In the genomic region with DNA sequence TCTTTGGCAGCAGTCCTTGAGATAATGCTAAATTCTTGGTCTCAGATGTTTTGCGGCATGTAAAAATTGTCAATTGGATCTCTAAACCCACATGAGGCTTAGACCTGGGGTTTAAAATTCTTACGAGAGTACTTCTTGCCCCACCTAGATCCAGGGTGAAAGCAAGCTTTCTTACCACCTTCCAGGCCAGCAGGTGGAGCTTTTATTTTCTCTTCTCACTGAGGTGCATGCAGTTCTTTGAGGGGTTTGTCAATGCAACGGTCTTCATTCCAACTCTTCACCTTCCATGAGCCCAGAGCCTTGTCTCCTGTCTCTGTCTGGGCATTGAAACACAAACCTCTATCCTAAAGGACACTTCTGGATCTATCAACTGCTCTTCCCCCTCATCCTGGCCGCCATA, we compare ENCODE assay signal across 16 cellular contexts.
DNase-seq lines count a peak whose midpoint lies in the region; ATAC-seq and TF ChIP-seq lines count a peak whose summit lies in the region.
"Had no signal": no experiment of that assay in that cellular context is flagged by ENCODE, and none has a peak within 500 bp of the region (broad histone marks: within the 10 kb centered on the region; RNA-seq: fewer than 3 reads in every experiment).

No MANE protein-coding gene starts in this region.

- no peaks in the 10 kb centered on the region for H3K79me2 ChIP-seq in Karpas-422 (ENCODE audit: low read length)

- no peaks in the 10 kb centered on the region for H3K9me2 ChIP-seq in Karpas-422 (replicated peaks; ENCODE audit: insufficient read depth, low read length)

- H2AFZ ChIP-seq in Karpas-422 (ENCODE audit: low read length) = no peak overlapping the region

- H3K4me3 ChIP-seq in BE2C (ENCODE audit: low read depth, low read length) (no peak overlapping the region), Karpas-422 (ENCODE audit: low read length) (no peak overlapping the region)
- H3K4me3 ChIP-seq: BLaER1, mucosa of descending colon, ovary, smooth muscle cell, upper lobe of right lung had no signal

- no peak overlapping the region for H3K27ac ChIP-seq in Karpas-422 (ENCODE audit: low read length)
- no peak overlapping the region for H3K27ac ChIP-seq in VCaP
- H3K27ac ChIP-seq: BLaER1, brain microvascular endothelial cell, ovary, upper lobe of right lung had no signal

- H3K9ac ChIP-seq in Karpas-422 (ENCODE audit: low read length) = no peak overlapping the region
- H3K9ac ChIP-seq: BLaER1 had no signal

- H3K9me3 ChIP-seq in BE2C (no peaks in the 10 kb centered on the region), Karpas-422 (ENCODE audit: low read length) (no peaks in the 10 kb centered on the region)
- H3K9me3 ChIP-seq: BLaER1, mucosa of descending colon, ovary, upper lobe of right lung had no signal

- H3K36me3 ChIP-seq in BE2C (no peaks in the 10 kb centered on the region), Karpas-422 (ENCODE audit: insufficient read depth, low read length) (no peaks in the 10 kb centered on the region)
- H3K36me3 ChIP-seq: BLaER1, brain microvascular endothelial cell, ovary, upper lobe of right lung had no signal

- ATAC-seq in GM18909 (IDR thresholded peaks at IDR 0.05; ENCODE audit: poor library complexity, unreplicated experiment) = no peak
- ATAC-seq: activated CD4-positive, CD25-positive, alpha-beta regulatory T cell treated with anti-CD3 and anti-CD28 coated beads, Interleukin-2, amount 50 U/mL, for 24 hours; mucosa of descending colon; upper lobe of right lung had no signal

- H3K4me2 ChIP-seq in Karpas-422 (ENCODE audit: low read depth, low read length, poor library complexity, severe bottlenecking) = no peak overlapping the region
- H3K4me2 ChIP-seq: BLaER1, smooth muscle cell had no signal

- H3K27me3 ChIP-seq in BE2C = no peaks in the 10 kb centered on the region
- H3K27me3 ChIP-seq in Karpas-422 (ENCODE audit: low read length) = no peaks in the 10 kb centered on the region
- H3K27me3 ChIP-seq: BLaER1, brain microvascular endothelial cell, ovary, upper lobe of right lung had no signal

- no peaks in the 10 kb centered on the region for H3K4me1 ChIP-seq in BE2C
- H3K4me1 ChIP-seq in Karpas-422 (ENCODE audit: low read length) = peaks cover 43% of the 10 kb centered on the region
- H3K4me1 ChIP-seq: BLaER1, upper lobe of right lung had no signal

- DNase-seq in BE2C = no peak
- peak; percentile 0 for DNase-seq in ELR (ENCODE audit: low read depth)
- peak; percentile 76 for DNase-seq in Karpas-422
- DNase-seq in AG08395 (ENCODE audit: low spot score) = no peak
- DNase-seq in 8988T = no peak
- DNase-seq: brain microvascular endothelial cell; mucosa of descending colon; ovary; stimulated activated naive CD4-positive, alpha-beta T cell; T-helper 1 cell; upper lobe of right lung had no signal

- no peaks in the 10 kb centered on the region for H4K20me1 ChIP-seq in Karpas-422 (ENCODE audit: insufficient read depth, low read depth, low read length)
- H4K20me1 ChIP-seq: BLaER1 had no signal

- peak; percentile 47 for TF ChIP-seq CTCF in BE2C (IDR thresholded peaks at IDR 0.05; ENCODE audit: low read depth, low read length)
- peak; percentile 57 for TF ChIP-seq CTCF in VCaP (conservative IDR thresholded peaks at IDR 0.05)

Comparison
In these comparisons a context has a peak if more than half of its experiments do, and no peak if none do; other contexts are left out.
1. DNase-seq: peak in ELR (single experiment) and Karpas-422 (single experiment); none in BE2C (single experiment), AG08395 (single experiment) and 8988T (single experiment).